Comparison of ENCODE assay signal across 9 cellular contexts in the genomic region with DNA sequence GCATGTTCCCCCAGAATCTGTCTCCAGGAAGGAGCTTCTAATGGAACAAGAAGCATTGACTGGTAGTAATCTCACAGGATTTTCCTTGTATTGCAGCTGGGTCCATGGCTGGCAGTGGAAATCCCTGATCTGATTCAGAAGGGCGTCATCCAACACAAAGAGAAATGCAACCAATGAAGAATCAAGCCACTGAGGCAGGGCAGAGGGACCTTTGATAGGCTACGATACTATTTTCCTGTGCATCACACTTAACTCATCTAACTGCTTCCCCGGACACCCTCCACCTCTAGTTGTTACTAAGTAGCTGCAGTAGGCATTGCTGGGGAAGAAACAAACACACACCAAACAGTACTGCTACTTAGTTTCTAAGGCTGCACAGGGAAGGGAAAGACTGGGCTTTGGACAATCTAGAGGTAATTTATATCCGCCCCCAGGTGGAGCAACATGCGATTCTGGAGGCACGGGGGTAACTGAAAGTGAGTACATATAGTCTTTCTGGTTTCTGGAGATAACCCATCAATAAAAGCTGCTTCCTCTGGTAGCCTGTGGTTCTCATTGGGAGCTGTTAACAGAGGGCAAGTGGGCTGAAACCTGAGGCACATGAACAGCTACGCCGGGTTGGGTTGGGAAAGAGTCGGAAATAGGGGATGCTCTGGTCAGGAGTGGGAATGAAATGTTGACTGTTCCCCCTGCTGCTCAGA. TPM values are rescaled to one million over a fixed set of nuclear protein-coding genes. Genes with fewer than 3 reads are reported as not detected.
A peak's percentile ranks its signal among the peaks of the same experiment; 100 is the strongest.
DNase-seq lines count a peak whose midpoint lies in the region; ATAC-seq, FAIRE-seq and TF ChIP-seq lines count a peak whose summit lies in the region.
"Had no signal": no experiment of that assay in that cellular context is flagged by ENCODE, and none has a peak within 500 bp of the region (broad histone marks: within the 10 kb centered on the region; RNA-seq: fewer than 3 reads in every experiment).

No MANE protein-coding gene starts in this region.

- H3K4me1 Mint-ChIP-seq in activated naive CD4-positive, alpha-beta T cell treated with anti-CD3 and anti-CD28 coated beads for 36 hours (ENCODE audit: low read depth) = peaks cover 57% of the 10 kb centered on the region
- H3K4me1 Mint-ChIP-seq in type B pancreatic cell (ENCODE audit: unreplicated experiment) = peaks cover 47% of the 10 kb centered on the region

- peaks cover 18% of the 10 kb centered on the region for H3K4me1 ChIP-seq in adipocyte (ENCODE audit: control insufficient read depth, insufficient read depth, low read length)
- peaks cover 45% of the 10 kb centered on the region for H3K4me1 ChIP-seq in HepG2 (ENCODE audit: insufficient read depth, low read length)

- no TSS peak for BruUV-seq in HepG2 (replicated peaks; lab: Mats Ljungman, UMichigan)

- H4K20me1 ChIP-seq in HepG2 (ENCODE audit: insufficient read depth, low read length) = no peaks in the 10 kb centered on the region

- TF ChIP-seq CTCF in HepG2 (CRISPR knock-in tag; IDR thresholded peaks at IDR 0.05) (no peak), type B pancreatic cell (conservative IDR thresholded peaks at IDR 0.05) (no peak)

- peak overlapping the region; percentile 82 for H3K4me3 Mint-ChIP-seq in activated naive CD4-positive, alpha-beta T cell treated with anti-CD3 and anti-CD28 coated beads for 36 hours
- peak overlapping the region; percentile 95 for H3K4me3 Mint-ChIP-seq in type B pancreatic cell

- peak overlapping the region; percentile 97 for H3K4me2 ChIP-seq in HepG2 (ENCODE audit: low read depth, low read length)

- no peak for TF ChIP-seq EP300 in HepG2 (IDR thresholded peaks at IDR 0.05; ENCODE audit: low read depth in 2 of 2, low read length in 2 of 2)
- TF ChIP-seq EP300 in HepG2 (CRISPR knock-in tag; IDR thresholded peaks at IDR 0.05; ENCODE audit: borderline replicate concordance) = no peak

- no peaks in the 10 kb centered on the region for H3K27me3 Mint-ChIP-seq in activated naive CD4-positive, alpha-beta T cell treated with anti-CD3 and anti-CD28 coated beads for 36 hours (ENCODE audit: low read depth)
- no peaks in the 10 kb centered on the region for H3K27me3 Mint-ChIP-seq in type B pancreatic cell

- no peak for DNase-seq in activated naive CD4-positive, alpha-beta T cell treated with anti-CD3 and anti-CD28 coated beads for 36 hours
- no peak for DNase-seq in activated naive CD4-positive, alpha-beta T cell (lab: John Stamatoyannopoulos, UW)
- DNase-seq in adipocyte (ENCODE audit: low read depth) (no peak), HepG2 (ENCODE audit: low spot score) (no peak), type B pancreatic cell (ENCODE audit: extremely low spot score, unreplicated experiment) (no peak), DMS 273 treated with DMSO at 0.1 percent for 48 hours (lab: John Stamatoyannopoulos, UW) (no peak), dermis blood vessel endothelial cell (no peak), NCI-H1417 treated with DMSO at 0.1 percent for 48 hours (lab: John Stamatoyannopoulos, UW) (no peak)

- H3K27ac Mint-ChIP-seq in activated naive CD4-positive, alpha-beta T cell treated with anti-CD3 and anti-CD28 coated beads for 36 hours = no peak overlapping the region
- peak overlapping the region; percentile 93 for H3K27ac Mint-ChIP-seq in type B pancreatic cell

- peak overlapping the region; percentile 90 for H3K4me3 ChIP-seq in adipocyte (ENCODE audit: low read length)
- H3K4me3 ChIP-seq in HepG2 (replicated peaks in 1 of 3; ENCODE audit: insufficient read depth in 1 of 3, low read depth in 2 of 3, low read length in 3 of 3) = peak overlapping the region in 1 of 3 experiments; percentile 94; a peak in 2 of 6 replicates

- CTCF ChIA-PET in activated naive CD4-positive, alpha-beta T cell treated with anti-CD3 and anti-CD28 coated beads for 36 hours (lab: Charles Lee) = interaction anchor here (0.7 to 2.5 kb wide), 5 partner anchors 8 to 63 kb away, joined by 3 to 19 read pairs (median 3); a partner anchor contains a TSS
- CTCF ChIA-PET in HepG2 (lab: Yijun Ruan, JAX; ENCODE audit: low intra/inter-chr PET ratio, low total read pairs) = no interaction called here

- intact Hi-C loops in activated naive CD4-positive, alpha-beta T cell treated with anti-CD3 and anti-CD28 coated beads for 36 hours (cut with micrococcal nuclease) = loop anchor here (2.0 kb wide), 3 partner anchors 18 to 90 kb away; a partner anchor contains a TSS
- intact Hi-C loops in HepG2 (cut with micrococcal nuclease; ENCODE audit: unreplicated experiment) = no loop called here

- no peaks in the 10 kb centered on the region for H3K9me3 Mint-ChIP-seq in activated naive CD4-positive, alpha-beta T cell treated with anti-CD3 and anti-CD28 coated beads for 36 hours
- H3K9me3 Mint-ChIP-seq in type B pancreatic cell = no peaks in the 10 kb centered on the region

- no peak for TF ChIP-seq POLR2A in HepG2 (IDR thresholded peaks at IDR 0.05; ENCODE audit: insufficient read depth in 1 of 2, low read depth in 2 of 2, low read length in 2 of 2)

- H3K36me3 Mint-ChIP-seq in activated naive CD4-positive, alpha-beta T cell treated with anti-CD3 and anti-CD28 coated beads for 36 hours (ENCODE audit: low read depth) = peaks cover 18% of the 10 kb centered on the region
- H3K36me3 Mint-ChIP-seq in type B pancreatic cell = peaks cover 7% of the 10 kb centered on the region

- H3K36me3 ChIP-seq in adipocyte (ENCODE audit: control insufficient read depth, insufficient read depth, low read length, severe bottlenecking) = peaks cover 35% of the 10 kb centered on the region
- H3K36me3 ChIP-seq in HepG2 (replicated peaks in 1 of 2; ENCODE audit: control insufficient read depth in 1 of 2, insufficient read depth in 2 of 2, low read length in 2 of 2) = peaks cover 10 to 31% of the 10 kb centered on the region in 2 experiments; a peak in 4 of 5 replicates

- in situ Hi-C loops in HepG2 (cut with HindIII; ENCODE audit: extremely low pct_ligation_motif_present, low pct_unique_long_range_greater_than_20kb) = no loop called here

- H3K27ac ChIP-seq in HepG2 (ENCODE audit: extremely low read length, insufficient read depth, low read length) = peak overlapping the region; percentile 64

- no peaks in the 10 kb centered on the region for H3K27me3 ChIP-seq in adipocyte (replicated peaks; ENCODE audit: control insufficient read depth, insufficient read depth, low read length)
- H3K27me3 ChIP-seq in HepG2 (ENCODE audit: control insufficient read depth in 1 of 2, insufficient read depth in 2 of 2, low read length in 2 of 2) = no peaks in the 10 kb centered on the region; a peak in 1 of 5 replicates

- WGBS in HepG2 (ENCODE audit: low lambda C conversion rate) = 92% methylated on average over 9 of the region's 9 CpGs

- ATAC-seq in HepG2 = no peak

- no peak for TF ChIP-seq RAD21 in HepG2 (CRISPR knock-in tag; IDR thresholded peaks at IDR 0.05)

- POLR2A ChIA-PET in HepG2 (lab: Yijun Ruan, JAX) = interaction anchor here (1.0 to 2.2 kb wide), 2 partner anchors 8 to 26 kb away, joined by 3 to 5 read pairs; a partner anchor contains a TSS

- H3K79me2 ChIP-seq in HepG2 (ENCODE audit: insufficient read depth, low read length) = peaks cover 17% of the 10 kb centered on the region

- no peak for FAIRE-seq in HepG2 (lab: Jason Lieb, UNC)
- FAIRE-seq: G401.6 had no signal

- H3K9ac ChIP-seq in adipocyte (ENCODE audit: low read length) (peak overlapping the region; percentile 90), HepG2 (ENCODE audit: insufficient read depth, low read depth, low read length) (peak overlapping the region; percentile 91)

- no peak overlapping the region for H2AFZ ChIP-seq in HepG2 (ENCODE audit: low read length)

- H3K9me3 ChIP-seq in adipocyte (ENCODE audit: control insufficient read depth, low read length) (no peaks in the 10 kb centered on the region), HepG2 (ENCODE audit: low read length) (no peaks in the 10 kb centered on the region)

RNA-seq across cellular contexts. Expression of a gene that starts 0.8 kb away (rescaled TPM):
- total RNA-seq in activated naive CD4-positive, alpha-beta T cell treated with anti-CD3 and anti-CD28 coated beads for 36 hours = 10 to 100 TPM; 35.7 to 36.1 TPM
- total RNA-seq in HepG2 (2016; rRNA removed; fragmentation: Illumina TruSeq; extraction: Trizol) (7.4 and 10.1 TPM in 2 replicates), type B pancreatic cell (ENCODE audit: low replicate concordance) (31.6 and 45.7 TPM in 2 replicates), dermis blood vessel endothelial cell (5.4 and 12.8 TPM in 2 replicates)
- total RNA-seq in HepG2 (2016; cell fraction: cytosol; rRNA removed; fragmentation: Illumina TruSeq; extraction: Trizol; ENCODE audit: low read depth) = 8.6 and 9.8 TPM in 2 replicates
- 6.5 and 10.5 TPM in 2 replicates for total RNA-seq in HepG2 (2016; cell fraction: insoluble cytoplasmic fraction; rRNA removed; fragmentation: Illumina TruSeq; extraction: Trizol)
- total RNA-seq in HepG2 (2016; cell fraction: membrane; rRNA removed; fragmentation: Illumina TruSeq; extraction: Trizol) = 17.0 and 23.7 TPM in 2 replicates
- total RNA-seq in HepG2 (2016; cell fraction: nucleus; rRNA removed; fragmentation: Illumina TruSeq; extraction: Trizol) = 17.3 and 17.6 TPM in 2 replicates
- 31.0 and 33.1 TPM in 2 replicates for polyA plus RNA-seq in HepG2 (2011; rRNA removed)
- polyA plus RNA-seq in HepG2 (2011; cell fraction: cytosol; rRNA removed) = 14.0 and 19.2 TPM in 2 replicates
- 157 and 234 TPM in 2 replicates for polyA plus RNA-seq in HepG2 (2011; cell fraction: nucleus; rRNA removed)
- 14.8 and 16.5 TPM in 2 replicates for polyA plus RNA-seq in HepG2 (2012)
- 25.1 and 35.9 TPM in 2 replicates for polyA plus RNA-seq in HepG2 (2016; cell fraction: cytosol; fragmentation: Illumina TruSeq; extraction: Trizol; ENCODE audit: low read depth)
- 15.8 and 21.8 TPM in 2 replicates for polyA plus RNA-seq in HepG2 (2016; cell fraction: insoluble cytoplasmic fraction; fragmentation: Illumina TruSeq; extraction: Trizol; ENCODE audit: low read depth)
- polyA plus RNA-seq in HepG2 (2016; cell fraction: membrane; fragmentation: Illumina TruSeq; extraction: Trizol; ENCODE audit: low read depth) = 48.3 and 50.3 TPM in 2 replicates
- 65.1 and 67.0 TPM in 2 replicates for polyA plus RNA-seq in HepG2 (2016; cell fraction: nucleus; fragmentation: Illumina TruSeq; extraction: Trizol; ENCODE audit: insufficient read depth, low read depth)
- polyA minus RNA-seq in HepG2 (2011; rRNA and poly(A)+ RNA removed; ENCODE audit: low replicate concordance) = 21.0 and 31.8 TPM in 2 replicates
- 8.2 and 8.9 TPM in 2 replicates for polyA minus RNA-seq in HepG2 (2011; cell fraction: cytosol; rRNA and poly(A)+ RNA removed)
- 30.3 and 31.9 TPM in 2 replicates for polyA minus RNA-seq in HepG2 (2011; cell fraction: nucleus; rRNA and poly(A)+ RNA removed)

RNA-seq across cellular contexts. Expression of a gene that starts 4.7 kb away (rescaled TPM):
- total RNA-seq in activated naive CD4-positive, alpha-beta T cell treated with anti-CD3 and anti-CD28 coated beads for 36 hours = 10 to 100 TPM; 89.4 to 94.9 TPM
- total RNA-seq in HepG2 (2016; rRNA removed; fragmentation: Illumina TruSeq; extraction: Trizol) (72.8 and 96.5 TPM in 2 replicates), type B pancreatic cell (ENCODE audit: low replicate concordance) (90.3 and 103 TPM in 2 replicates), dermis blood vessel endothelial cell (119 and 134 TPM in 2 replicates)
- total RNA-seq in HepG2 (2016; cell fraction: cytosol; rRNA removed; fragmentation: Illumina TruSeq; extraction: Trizol; ENCODE audit: low read depth) = 44.5 and 47.4 TPM in 2 replicates
- 74.8 and 106 TPM in 2 replicates for total RNA-seq in HepG2 (2016; cell fraction: insoluble cytoplasmic fraction; rRNA removed; fragmentation: Illumina TruSeq; extraction: Trizol)
- total RNA-seq in HepG2 (2016; cell fraction: membrane; rRNA removed; fragmentation: Illumina TruSeq; extraction: Trizol) = 66.5 and 67.4 TPM in 2 replicates
- 29.7 and 32.7 TPM in 2 replicates for total RNA-seq in HepG2 (2016; cell fraction: nucleus; rRNA removed; fragmentation: Illumina TruSeq; extraction: Trizol)
- 70.1 and 85.2 TPM in 2 replicates for polyA plus RNA-seq in HepG2 (2011; rRNA removed)
- 87.7 and 127 TPM in 2 replicates for polyA plus RNA-seq in HepG2 (2011; cell fraction: cytosol; rRNA removed)
- 26.3 and 26.8 TPM in 2 replicates for polyA plus RNA-seq in HepG2 (2011; cell fraction: nucleus; rRNA removed)
- 77.3 and 83.1 TPM in 2 replicates for polyA plus RNA-seq in HepG2 (2012)
- 66.3 and 72.4 TPM in 2 replicates for polyA plus RNA-seq in HepG2 (2016; cell fraction: cytosol; fragmentation: Illumina TruSeq; extraction: Trizol; ENCODE audit: low read depth)
- 153 and 176 TPM in 2 replicates for polyA plus RNA-seq in HepG2 (2016; cell fraction: insoluble cytoplasmic fraction; fragmentation: Illumina TruSeq; extraction: Trizol; ENCODE audit: low read depth)
- 96.8 and 104 TPM in 2 replicates for polyA plus RNA-seq in HepG2 (2016; cell fraction: membrane; fragmentation: Illumina TruSeq; extraction: Trizol; ENCODE audit: low read depth)
- polyA plus RNA-seq in HepG2 (2016; cell fraction: nucleus; fragmentation: Illumina TruSeq; extraction: Trizol; ENCODE audit: insufficient read depth, low read depth) = 70.4 and 72.5 TPM in 2 replicates
- polyA minus RNA-seq in HepG2 (2011; rRNA and poly(A)+ RNA removed; ENCODE audit: low replicate concordance) = 19.4 and 58.8 TPM in 2 replicates
- 24.2 and 29.9 TPM in 2 replicates for polyA minus RNA-seq in HepG2 (2011; cell fraction: cytosol; rRNA and poly(A)+ RNA removed)
- 22.3 and 28.7 TPM in 2 replicates for polyA minus RNA-seq in HepG2 (2011; cell fraction: nucleus; rRNA and poly(A)+ RNA removed)

RNA-seq across cellular contexts. Expression of a gene that starts 7.8 kb away (rescaled TPM):
- total RNA-seq in activated naive CD4-positive, alpha-beta T cell treated with anti-CD3 and anti-CD28 coated beads for 36 hours = 10 to 100 TPM; 24.9 to 26.0 TPM
- total RNA-seq in HepG2 (2016; rRNA removed; fragmentation: Illumina TruSeq; extraction: Trizol) = 13.0 and 15.5 TPM in 2 replicates
- 3.1 and 3.7 TPM in 2 replicates for total RNA-seq in HepG2 (2016; cell fraction: cytosol; rRNA removed; fragmentation: Illumina TruSeq; extraction: Trizol; ENCODE audit: low read depth)
- total RNA-seq in HepG2 (2016; cell fraction: insoluble cytoplasmic fraction; rRNA removed; fragmentation: Illumina TruSeq; extraction: Trizol) = 12.8 and 14.3 TPM in 2 replicates
- 3.1 and 5.2 TPM in 2 replicates for total RNA-seq in HepG2 (2016; cell fraction: membrane; rRNA removed; fragmentation: Illumina TruSeq; extraction: Trizol)
- 13.9 and 14.4 TPM in 2 replicates for total RNA-seq in HepG2 (2016; cell fraction: nucleus; rRNA removed; fragmentation: Illumina TruSeq; extraction: Trizol)
- 25.2 and 27.7 TPM in 2 replicates for polyA plus RNA-seq in HepG2 (2011; rRNA removed)
- polyA plus RNA-seq in HepG2 (2011; cell fraction: cytosol; rRNA removed) = 10.4 and 16.6 TPM in 2 replicates
- 73.0 and 77.7 TPM in 2 replicates for polyA plus RNA-seq in HepG2 (2011; cell fraction: nucleus; rRNA removed)
- 11.1 and 11.9 TPM in 2 replicates for polyA plus RNA-seq in HepG2 (2012)
- polyA plus RNA-seq in HepG2 (2016; cell fraction: cytosol; fragmentation: Illumina TruSeq; extraction: Trizol; ENCODE audit: low read depth) = 1.2 and 1.9 TPM in 2 replicates
- 7.2 and 7.7 TPM in 2 replicates for polyA plus RNA-seq in HepG2 (2016; cell fraction: insoluble cytoplasmic fraction; fragmentation: Illumina TruSeq; extraction: Trizol; ENCODE audit: low read depth)
- polyA plus RNA-seq in HepG2 (2016; cell fraction: membrane; fragmentation: Illumina TruSeq; extraction: Trizol; ENCODE audit: low read depth) = 1.7 and 4.1 TPM in 2 replicates
- polyA plus RNA-seq in HepG2 (2016; cell fraction: nucleus; fragmentation: Illumina TruSeq; extraction: Trizol; ENCODE audit: insufficient read depth, low read depth) = 32.1 and 34.2 TPM in 2 replicates
- 26.5 and 36.9 TPM in 2 replicates for polyA minus RNA-seq in HepG2 (2011; rRNA and poly(A)+ RNA removed; ENCODE audit: low replicate concordance)
- polyA minus RNA-seq in HepG2 (2011; cell fraction: cytosol; rRNA and poly(A)+ RNA removed) = 4.8 and 8.6 TPM in 2 replicates
- 17.8 and 19.4 TPM in 2 replicates for polyA minus RNA-seq in HepG2 (2011; cell fraction: nucleus; rRNA and poly(A)+ RNA removed)
- total RNA-seq in type B pancreatic cell (ENCODE audit: low replicate concordance) = 25.7 and 43.6 TPM in 2 replicates
- total RNA-seq in dermis blood vessel endothelial cell = 14.9 and 18.0 TPM in 2 replicates

RNA-seq across cellular contexts. Expression of a gene that starts 18.8 kb away (rescaled TPM):
- total RNA-seq in activated naive CD4-positive, alpha-beta T cell treated with anti-CD3 and anti-CD28 coated beads for 36 hours = 10 to 100 TPM; 45.7 to 49.0 TPM
- total RNA-seq in HepG2 (2016; rRNA removed; fragmentation: Illumina TruSeq; extraction: Trizol) (26.7 and 35.6 TPM in 2 replicates), type B pancreatic cell (ENCODE audit: low replicate concordance) (42.4 and 48.5 TPM in 2 replicates), dermis blood vessel endothelial cell (24.8 and 44.1 TPM in 2 replicates)
- total RNA-seq in HepG2 (2016; cell fraction: cytosol; rRNA removed; fragmentation: Illumina TruSeq; extraction: Trizol; ENCODE audit: low read depth) = 39.7 and 51.0 TPM in 2 replicates
- 25.1 and 39.5 TPM in 2 replicates for total RNA-seq in HepG2 (2016; cell fraction: insoluble cytoplasmic fraction; rRNA removed; fragmentation: Illumina TruSeq; extraction: Trizol)
- total RNA-seq in HepG2 (2016; cell fraction: membrane; rRNA removed; fragmentation: Illumina TruSeq; extraction: Trizol) = 75.0 and 83.4 TPM in 2 replicates
- 20.7 and 25.9 TPM in 2 replicates for total RNA-seq in HepG2 (2016; cell fraction: nucleus; rRNA removed; fragmentation: Illumina TruSeq; extraction: Trizol)
- 40.4 and 45.0 TPM in 2 replicates for polyA plus RNA-seq in HepG2 (2011; rRNA removed)
- polyA plus RNA-seq in HepG2 (2011; cell fraction: cytosol; rRNA removed) = 39.3 and 49.3 TPM in 2 replicates
- 59.7 and 62.7 TPM in 2 replicates for polyA plus RNA-seq in HepG2 (2011; cell fraction: nucleus; rRNA removed)
- 32.3 and 39.7 TPM in 2 replicates for polyA plus RNA-seq in HepG2 (2012)
- 63.3 and 71.3 TPM in 2 replicates for polyA plus RNA-seq in HepG2 (2016; cell fraction: cytosol; fragmentation: Illumina TruSeq; extraction: Trizol; ENCODE audit: low read depth)
- 30.8 and 33.0 TPM in 2 replicates for polyA plus RNA-seq in HepG2 (2016; cell fraction: insoluble cytoplasmic fraction; fragmentation: Illumina TruSeq; extraction: Trizol; ENCODE audit: low read depth)
- 80.0 and 82.5 TPM in 2 replicates for polyA plus RNA-seq in HepG2 (2016; cell fraction: membrane; fragmentation: Illumina TruSeq; extraction: Trizol; ENCODE audit: low read depth)
- polyA plus RNA-seq in HepG2 (2016; cell fraction: nucleus; fragmentation: Illumina TruSeq; extraction: Trizol; ENCODE audit: insufficient read depth, low read depth) = 46.9 and 48.9 TPM in 2 replicates
- 34.0 and 38.8 TPM in 2 replicates for polyA minus RNA-seq in HepG2 (2011; rRNA and poly(A)+ RNA removed; ENCODE audit: low replicate concordance)
- 15.9 and 20.7 TPM in 2 replicates for polyA minus RNA-seq in HepG2 (2011; cell fraction: cytosol; rRNA and poly(A)+ RNA removed)
- polyA minus RNA-seq in HepG2 (2011; cell fraction: nucleus; rRNA and poly(A)+ RNA removed) = 11.6 and 17.4 TPM in 2 replicates

RNA-seq across cellular contexts. Expression of a gene that starts 26.0 kb away (rescaled TPM):
- 10 to 100 TPM; 29.7 to 34.0 TPM for total RNA-seq in activated naive CD4-positive, alpha-beta T cell treated with anti-CD3 and anti-CD28 coated beads for 36 hours
- total RNA-seq in HepG2 (2016; rRNA removed; fragmentation: Illumina TruSeq; extraction: Trizol) = 12.6 and 14.0 TPM in 2 replicates
- total RNA-seq in HepG2 (2016; cell fraction: cytosol; rRNA removed; fragmentation: Illumina TruSeq; extraction: Trizol; ENCODE audit: low read depth) = 10.4 and 11.2 TPM in 2 replicates
- 12.4 and 13.9 TPM in 2 replicates for total RNA-seq in HepG2 (2016; cell fraction: insoluble cytoplasmic fraction; rRNA removed; fragmentation: Illumina TruSeq; extraction: Trizol)
- total RNA-seq in HepG2 (2016; cell fraction: membrane; rRNA removed; fragmentation: Illumina TruSeq; extraction: Trizol) = 19.7 and 22.4 TPM in 2 replicates
- total RNA-seq in HepG2 (2016; cell fraction: nucleus; rRNA removed; fragmentation: Illumina TruSeq; extraction: Trizol) = 8.9 and 9.2 TPM in 2 replicates
- polyA plus RNA-seq in HepG2 (2011; rRNA removed) = 27.8 and 31.2 TPM in 2 replicates
- 29.3 and 33.3 TPM in 2 replicates for polyA plus RNA-seq in HepG2 (2011; cell fraction: cytosol; rRNA removed)
- 29.8 and 35.1 TPM in 2 replicates for polyA plus RNA-seq in HepG2 (2011; cell fraction: nucleus; rRNA removed)
- 19.2 and 24.0 TPM in 2 replicates for polyA plus RNA-seq in HepG2 (2012)
- polyA plus RNA-seq in HepG2 (2016; cell fraction: cytosol; fragmentation: Illumina TruSeq; extraction: Trizol; ENCODE audit: low read depth) = 19.6 and 23.3 TPM in 2 replicates
- polyA plus RNA-seq in HepG2 (2016; cell fraction: insoluble cytoplasmic fraction; fragmentation: Illumina TruSeq; extraction: Trizol; ENCODE audit: low read depth) = 24.1 and 24.5 TPM in 2 replicates
- polyA plus RNA-seq in HepG2 (2016; cell fraction: membrane; fragmentation: Illumina TruSeq; extraction: Trizol; ENCODE audit: low read depth) = 33.8 and 34.9 TPM in 2 replicates
- polyA plus RNA-seq in HepG2 (2016; cell fraction: nucleus; fragmentation: Illumina TruSeq; extraction: Trizol; ENCODE audit: insufficient read depth, low read depth) = 33.1 and 36.8 TPM in 2 replicates
- polyA minus RNA-seq in HepG2 (2011; rRNA and poly(A)+ RNA removed; ENCODE audit: low replicate concordance) = 67.8 and 81.3 TPM in 2 replicates
- 11.9 and 13.8 TPM in 2 replicates for polyA minus RNA-seq in HepG2 (2011; cell fraction: cytosol; rRNA and poly(A)+ RNA removed)
- 9.1 and 13.8 TPM in 2 replicates for polyA minus RNA-seq in HepG2 (2011; cell fraction: nucleus; rRNA and poly(A)+ RNA removed)
- 31.3 and 41.0 TPM in 2 replicates for total RNA-seq in type B pancreatic cell (ENCODE audit: low replicate concordance)
- 39.1 and 64.8 TPM in 2 replicates for total RNA-seq in dermis blood vessel endothelial cell
